Comparison of ENCODE assay signal across 15 cellular contexts in the genomic region with DNA sequence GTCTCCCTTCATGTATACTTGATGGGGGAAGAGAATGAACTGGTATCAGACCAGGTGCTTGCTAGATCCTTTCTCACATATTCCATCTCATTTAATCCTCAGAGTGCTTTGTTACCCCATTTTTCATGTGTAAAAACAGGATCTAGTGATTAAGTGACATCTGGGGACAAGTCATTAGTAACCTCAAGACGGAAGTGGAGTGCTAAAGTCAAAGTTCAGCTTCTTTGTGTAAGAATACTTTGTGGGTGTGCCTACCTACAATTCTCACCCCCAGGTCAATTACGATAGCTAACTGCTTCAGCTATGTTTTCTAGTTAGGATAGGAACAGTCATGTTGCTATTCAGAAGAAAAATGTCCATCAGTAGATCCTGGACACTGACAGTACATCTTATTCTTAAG. TPM values are rescaled to one million over a fixed set of nuclear protein-coding genes. Genes with fewer than 3 reads are reported as not detected.
DNase-seq lines count a peak whose midpoint lies in the region; ATAC-seq and TF ChIP-seq lines count a peak whose summit lies in the region.
"Had no signal": no experiment of that assay in that cellular context is flagged by ENCODE, and none has a peak within 500 bp of the region (broad histone marks: within the 10 kb centered on the region; RNA-seq: fewer than 3 reads in every experiment).

No MANE protein-coding gene starts in this region.

- H3K36me3 ChIP-seq in Peyer's patch (no peaks in the 10 kb centered on the region), duodenal mucosa (ENCODE audit: control insufficient read depth in 1 of 2, insufficient read depth in 2 of 2, low read length in 2 of 2) (peaks cover 0 to 5% of the 10 kb centered on the region in 2 donors), testis (ENCODE audit: low read depth, missing control alignments) (no peaks in the 10 kb centered on the region)

- peaks cover 75% of the 10 kb centered on the region for H3K4me1 Mint-ChIP-seq in stimulated activated naive CD8-positive, alpha-beta T cell treated with anti-CD3 and anti-CD28 coated beads, Interleukin-15, Interleukin-2, amounts not matched to agents 100 ng/mL and 50 ng/mL, for 24 hours (ENCODE audit: low read depth)

- WGBS in testis, 2 donors, result 72 to 92% methylated on average over 2 of the region's 2 CpGs

- no peaks in the 10 kb centered on the region for H3K27me3 Mint-ChIP-seq in stimulated activated naive CD8-positive, alpha-beta T cell treated with anti-CD3 and anti-CD28 coated beads, Interleukin-15, Interleukin-2, amounts not matched to agents 100 ng/mL and 50 ng/mL, for 24 hours

- intact Hi-C loops in testis (cut with DNase I; ENCODE audit: low total_unique reads), result loop anchor here (10.0 kb wide), 1 partner anchor 108 kb away; no protein-coding TSS in a partner anchor

- peak overlapping the region in 3 of 4 donors; percentile 47 to 85 (median 73) for H3K27ac ChIP-seq in Peyer's patch
- peak overlapping the region; percentile 35 for H3K27ac ChIP-seq in duodenal mucosa (ENCODE audit: low read depth, low read length)
- H3K27ac ChIP-seq in testis, result no peak overlapping the region
- H3K27ac ChIP-seq: BLaER1 had no signal

- H3K9ac ChIP-seq in duodenal mucosa (ENCODE audit: low read depth in 1 of 2, low read length in 2 of 2), result peak overlapping the region; percentile 22 to 40
- H3K9ac ChIP-seq: BLaER1 had no signal

- peak overlapping the region; percentile 46 for H3K27ac Mint-ChIP-seq in stimulated activated naive CD8-positive, alpha-beta T cell treated with anti-CD3 and anti-CD28 coated beads, Interleukin-15, Interleukin-2, amounts not matched to agents 100 ng/mL and 50 ng/mL, for 24 hours

- no peak for DNase-seq in stimulated activated naive CD8-positive, alpha-beta T cell treated with anti-CD3 and anti-CD28 coated beads, Interleukin-15, Interleukin-2, amounts not matched to agents 100 U/mL and 50 U/mL, for 24 hours
- DNase-seq in Peyer's patch (no peak), NCI-H2196 treated with DMSO at 0.1 percent for 48 hours (lab: John Stamatoyannopoulos, UW; ENCODE audit: unreplicated experiment) (no peak), testis (no peak), iPS-NIHi11 (ENCODE audit: low spot score) (no peak)
- DNase-seq: cerebellar nuclear complex; kidney; MM.1S; NCI-H524; stimulated activated naive CD4-positive, alpha-beta T cell treated with Interleukin-2 at 50 U/mL for 16 hours had no signal

- no peak for TF ChIP-seq CTCF in Peyer's patch (IDR thresholded peaks at IDR 0.05)
- no peak for TF ChIP-seq CTCF in testis (IDR thresholded peaks at IDR 0.05)

- H3K9me3 ChIP-seq in Peyer's patch, result no peaks in the 10 kb centered on the region
- no peaks in the 10 kb centered on the region for H3K9me3 ChIP-seq in duodenal mucosa (ENCODE audit: control insufficient read depth in 1 of 2, low read length in 2 of 2)
- H3K9me3 ChIP-seq in testis, result no peaks in the 10 kb centered on the region
- H3K9me3 ChIP-seq: BLaER1, HAP-1 had no signal

- TF ChIP-seq POLR2A in Peyer's patch (IDR thresholded peaks at IDR 0.05) (peak in 1 of 2 donors; percentile 27), testis (IDR thresholded peaks at IDR 0.05) (no peak)

- H3K4me1 ChIP-seq in Peyer's patch, result peaks cover 0 to 55% (median 16%) of the 10 kb centered on the region in 4 donors
- peaks cover 50 to 60% of the 10 kb centered on the region in 2 donors for H3K4me1 ChIP-seq in duodenal mucosa (ENCODE audit: control insufficient read depth in 1 of 2, insufficient read depth in 2 of 2, low read length in 2 of 2)
- peaks cover 9% of the 10 kb centered on the region for H3K4me1 ChIP-seq in testis

- H3K9me3 Mint-ChIP-seq in stimulated activated naive CD8-positive, alpha-beta T cell treated with anti-CD3 and anti-CD28 coated beads, Interleukin-15, Interleukin-2, amounts not matched to agents 100 ng/mL and 50 ng/mL, for 24 hours, result no peaks in the 10 kb centered on the region

- no peaks in the 10 kb centered on the region for H3K27me3 ChIP-seq in Peyer's patch
- no peaks in the 10 kb centered on the region for H3K27me3 ChIP-seq in duodenal mucosa (ENCODE audit: control insufficient read depth in 1 of 2, insufficient read depth in 2 of 2, low read length in 2 of 2)
- no peaks in the 10 kb centered on the region for H3K27me3 ChIP-seq in testis
- H3K27me3 ChIP-seq: BLaER1 had no signal

- H3K4me3 ChIP-seq in Peyer's patch (no peak overlapping the region), duodenal mucosa (ENCODE audit: low read depth in 1 of 2, low read length in 2 of 2) (peak overlapping the region; percentile 11 to 42), testis (no peak overlapping the region)
- H3K4me3 ChIP-seq: BLaER1, HAP-1 had no signal

- H3K4me3 Mint-ChIP-seq in stimulated activated naive CD8-positive, alpha-beta T cell treated with anti-CD3 and anti-CD28 coated beads, Interleukin-15, Interleukin-2, amounts not matched to agents 100 ng/mL and 50 ng/mL, for 24 hours, result no peak overlapping the region

- no peak for ATAC-seq in stimulated activated naive CD8-positive, alpha-beta T cell treated with anti-CD3 and anti-CD28 coated beads, Interleukin-15, Interleukin-2, amounts not matched to agents 100 U/mL and 50 U/mL, for 24 hours
- ATAC-seq in HG03469 (IDR thresholded peaks at IDR 0.05; ENCODE audit: unreplicated experiment), result no peak

- peaks cover 53% of the 10 kb centered on the region for H3K36me3 Mint-ChIP-seq in stimulated activated naive CD8-positive, alpha-beta T cell treated with anti-CD3 and anti-CD28 coated beads, Interleukin-15, Interleukin-2, amounts not matched to agents 100 ng/mL and 50 ng/mL, for 24 hours (ENCODE audit: low read depth)

RNA-seq across cellular contexts. Expression of a gene that starts 3.1 kb away (rescaled TPM):
- total RNA-seq in Peyer's patch (10 to 100 TPM; 29.7 to 69.9 (median 48.2) TPM), testis (10 to 100 TPM; 40.9 to 62.0 TPM)
- 34.9 TPM for polyA plus RNA-seq in testis (ENCODE audit: insufficient read depth, low read depth, low replicate concordance)

RNA-seq across cellular contexts. Expression of a gene that starts 5.0 kb away (rescaled TPM):
- total RNA-seq in Peyer's patch (100 to 1,000 TPM; 128 to 159 (median 136) TPM), testis (10 to 100 TPM; 73.9 to 81.5 TPM)
- polyA plus RNA-seq in testis (ENCODE audit: insufficient read depth, low read depth, low replicate concordance), result 39.3 TPM

Comparison
In these comparisons a context has a peak if more than half of its experiments do, and no peak if none do; other contexts are left out.
1. H3K27ac ChIP-seq: peak in Peyer's patch (3 of 4) and duodenal mucosa (single experiment); none in testis (0 of 2).
2. H3K4me3 ChIP-seq: peak in duodenal mucosa (2 of 2); none in Peyer's patch (0 of 4) and testis (0 of 2).